In genomic region chr14:75825147-75825592, GRCh38 we compare ENCODE assay signal across 1 cellular context.
A peak's percentile ranks its signal among the peaks of the same experiment; 100 is the strongest.
TF ChIP-seq lines count a peak whose summit lies in the region.

No MANE protein-coding gene starts in this region.

TF ChIP-seq in GM12878, 131 proteins besides CTCF, POLR2A, EP300 and RAD21 (continued from another document):
- TF ChIP-seq NKRF (conservative IDR thresholded peaks at IDR 0.05) (no peak), MEF2A (IDR thresholded peaks at IDR 0.05; ENCODE audit: insufficient read depth, low read depth, low read length) (no peak), ATF2 (IDR thresholded peaks at IDR 0.05; ENCODE audit: low read length) (no peak), SPI1 (IDR thresholded peaks at IDR 0.05; ENCODE audit: borderline replicate concordance, insufficient read depth, low read depth, low read length) (peak; percentile 77), BCL11A (IDR thresholded peaks at IDR 0.05; ENCODE audit: low read depth, low read length) (0 out of 2 replicates have a peak, but pooled peaks have one; percentile 12), NFYA (IDR thresholded peaks at IDR 0.05; ENCODE audit: borderline replicate concordance, low read depth, low read length) (no peak), NBN (IDR thresholded peaks at IDR 0.05) (0 out of 2 replicates have a peak, but pooled peaks have one; percentile 13), IKZF2 (IDR thresholded peaks at IDR 0.05) (peak; percentile 16 to 32; a peak in 2 of 4 replicates), IRF4 (IDR thresholded peaks at IDR 0.05; ENCODE audit: low read depth, low read length) (0 out of 2 replicates have a peak, but pooled peaks have one; percentile 37), SMARCA5 (IDR thresholded peaks at IDR 0.05) (no peak), POU2F2 (IDR thresholded peaks at IDR 0.05; ENCODE audit: borderline replicate concordance, low read depth, low read length) (no peak), CBX3 (IDR thresholded peaks at IDR 0.05; ENCODE audit: borderline replicate concordance, low read depth) (no peak), SUZ12 (IDR thresholded peaks at IDR 0.05; ENCODE audit: unreplicated experiment) (no peak), ZBTB33 (IDR thresholded peaks at IDR 0.05) (no peak), TCF3 (IDR thresholded peaks at IDR 0.05; ENCODE audit: borderline replicate concordance, insufficient read depth, low read depth, low read length) (no peak), BCLAF1 (IDR thresholded peaks at IDR 0.05) (no peak)
- TF ChIP-seq, protein P1, sequence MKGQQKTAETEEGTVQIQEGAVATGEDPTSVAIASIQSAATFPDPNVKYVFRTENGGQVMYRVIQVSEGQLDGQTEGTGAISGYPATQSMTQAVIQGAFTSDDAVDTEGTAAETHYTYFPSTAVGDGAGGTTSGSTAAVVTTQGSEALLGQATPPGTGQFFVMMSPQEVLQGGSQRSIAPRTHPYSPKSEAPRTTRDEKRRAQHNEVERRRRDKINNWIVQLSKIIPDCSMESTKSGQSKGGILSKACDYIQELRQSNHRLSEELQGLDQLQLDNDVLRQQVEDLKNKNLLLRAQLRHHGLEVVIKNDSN (IDR thresholded peaks at IDR 0.05; ENCODE audit: borderline replicate concordance, extremely low read length, insufficient read depth, low read depth, low read length), result no peak
TF ChIP-seq in GM12878: peak in this region for 6.
